18 cellular contexts compared by ENCODE assay signal in the genomic region with DNA sequence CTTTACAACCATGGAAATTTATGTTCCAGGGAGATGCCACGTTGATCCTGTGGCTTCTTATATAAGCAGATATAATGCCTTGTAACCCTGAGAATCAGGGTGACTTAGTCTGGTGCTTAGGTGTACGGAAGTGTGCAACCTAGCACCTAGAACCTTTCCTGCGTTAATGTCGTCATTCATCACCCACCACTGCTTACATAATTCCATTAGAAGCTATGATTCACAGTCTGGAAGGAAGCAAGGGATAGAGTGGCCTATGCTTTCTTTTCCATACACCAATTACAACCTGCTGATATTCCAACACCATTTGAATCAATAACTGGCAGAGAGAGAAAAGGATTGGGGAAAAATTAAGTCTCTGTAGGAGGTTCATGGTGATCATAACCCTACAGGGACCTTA. TPM values are rescaled to one million over a fixed set of nuclear protein-coding genes. Genes with fewer than 3 reads are reported as not detected.
DNase-seq lines count a peak whose midpoint lies in the region; ATAC-seq, FAIRE-seq and TF ChIP-seq lines count a peak whose summit lies in the region.
"Had no signal": no experiment of that assay in that cellular context is flagged by ENCODE, and none has a peak within 500 bp of the region (broad histone marks: within the 10 kb centered on the region; RNA-seq: fewer than 3 reads in every experiment).

No MANE protein-coding gene starts in this region.

- WGBS in SK-N-SH (ENCODE audit: low lambda C conversion rate) = 36% methylated on average over 4 of the region's 4 CpGs
- WGBS in prostate gland = 93% methylated on average over 4 of the region's 4 CpGs

- DNase-seq in NCI-H146 (lab: John Stamatoyannopoulos, UW) = peak; percentile 5
- no peak for DNase-seq in NCI-H146 treated with DMSO at 0.1 percent for 48 hours (lab: John Stamatoyannopoulos, UW; ENCODE audit: unreplicated experiment)
- DNase-seq in SK-N-SH = no peak
- DNase-seq in endothelial cell of umbilical vein (ENCODE audit: low read depth, low spot score) = peak; percentile 57
- no peak for DNase-seq in SW 1271 (lab: John Stamatoyannopoulos, UW)
- no peak for DNase-seq in prostate gland (ENCODE audit: low spot score)
- no peak for DNase-seq in stimulated activated naive CD4-positive, alpha-beta T cell treated with Interleukin-2 at 50 U/mL for 16 hours (lab: John Stamatoyannopoulos, UW)
- DNase-seq: GOT3, Karpas-422, NCI-H1436, NCI-H2227 treated with DMSO at 0.1 percent for 48 hours, NCI-H526 treated with DMSO at 0.1 percent for 48 hours, Right ventricle myocardium superior had no signal

- H3K27ac ChIP-seq in SK-N-SH (ENCODE audit: low read depth in 2 of 2, low read length in 1 of 2) (peak overlapping the region in 1 of 2 experiments; percentile 87; a peak in 2 of 4 replicates), endothelial cell of umbilical vein (ENCODE audit: insufficient read depth, low read depth, low read length) (no peak overlapping the region), prostate gland (no peak overlapping the region)
- H3K27ac ChIP-seq: 22Rv1 had no signal

- no peak for FAIRE-seq in endothelial cell of umbilical vein (lab: Jason Lieb, UNC)
- FAIRE-seq: HepG2 had no signal

- H3K4me3 ChIP-seq in SK-N-SH (ENCODE audit: low read depth in 2 of 2, low read length in 1 of 2) (no peak overlapping the region), endothelial cell of umbilical vein (replicated peaks in 1 of 3; ENCODE audit: insufficient read depth in 1 of 3, low read depth in 1 of 3, low read length in 3 of 3) (no peak overlapping the region), prostate gland (no peak overlapping the region)
- H3K4me3 ChIP-seq: BLaER1 treated with 17β-estradiol and CSF1 and Interleukin-3, amounts not matched to agents 10 nM and 100 nM had no signal

- TF ChIP-seq CTCF in SK-N-SH (IDR thresholded peaks at IDR 0.05) = no peak
- no peak for TF ChIP-seq CTCF in endothelial cell of umbilical vein (IDR thresholded peaks at IDR 0.05; ENCODE audit: extremely low read depth in 1 of 2, insufficient read depth in 1 of 2, low read depth in 1 of 2, low read length in 2 of 2)
- no peak for TF ChIP-seq CTCF in prostate gland (IDR thresholded peaks at IDR 0.05)

- TF ChIP-seq RAD21 in SK-N-SH (IDR thresholded peaks at IDR 0.05; ENCODE audit: low read length) = no peak

- H3K9ac ChIP-seq in SK-N-SH (no peak overlapping the region; the same call in 1 of the 2 replicates), endothelial cell of umbilical vein (replicated peaks; ENCODE audit: extremely low read depth, insufficient read depth, low read length) (no peak overlapping the region)
- H3K9ac ChIP-seq: BLaER1 treated with 17β-estradiol and CSF1 and Interleukin-3, amounts not matched to agents 10 nM and 100 nM had no signal

- no peaks in the 10 kb centered on the region for H3K9me3 ChIP-seq in SK-N-SH
- no peaks in the 10 kb centered on the region for H3K9me3 ChIP-seq in endothelial cell of umbilical vein (replicated peaks; ENCODE audit: control insufficient read depth, insufficient read depth, low read length)
- no peaks in the 10 kb centered on the region for H3K9me3 ChIP-seq in prostate gland

- dilution Hi-C loops in endothelial cell of umbilical vein (cut with MboI; ENCODE audit: extremely low pct_ligation_motif_present, low sequenced_read_pairs) = no loop called here

- H3K9me1 ChIP-seq in endothelial cell of umbilical vein (replicated peaks; ENCODE audit: control insufficient read depth, extremely low read depth, insufficient read depth, low read length) = no peaks in the 10 kb centered on the region

- intact Hi-C loops in endothelial cell of umbilical vein (cut with micrococcal nuclease) = no loop called here
- intact Hi-C loops in prostate gland (cut with DNase I) = no loop called here

- no peaks in the 10 kb centered on the region for H3K9me2 ChIP-seq in SK-N-SH

- TF ChIP-seq EP300 in SK-N-SH (IDR thresholded peaks at IDR 0.05; ENCODE audit: borderline replicate concordance in 1 of 2, low read depth in 1 of 2, low read length in 1 of 2) = no peak

- H3K27me3 ChIP-seq in SK-N-SH (ENCODE audit: insufficient read depth) (no peaks in the 10 kb centered on the region), endothelial cell of umbilical vein (ENCODE audit: control insufficient read depth in 2 of 2, insufficient read depth in 2 of 2, low read length in 2 of 2) (no peaks in the 10 kb centered on the region), prostate gland (replicated peaks; ENCODE audit: insufficient read depth) (no peaks in the 10 kb centered on the region)
- H3K27me3 ChIP-seq: BLaER1 treated with 17β-estradiol and CSF1 and Interleukin-3, amounts not matched to agents 10 nM and 100 nM had no signal

- H2AFZ ChIP-seq in SK-N-SH (ENCODE audit: low read depth) (no peak overlapping the region), endothelial cell of umbilical vein (ENCODE audit: low read depth, low read length) (no peak overlapping the region)

- 0 out of 2 replicates have a peak overlapping the region, but pooled peaks have one; percentile 59 for H3K4me2 ChIP-seq in SK-N-SH
- H3K4me2 ChIP-seq in endothelial cell of umbilical vein (ENCODE audit: insufficient read depth, low read length) = no peak overlapping the region

- TF ChIP-seq POLR2A in endothelial cell of umbilical vein (IDR thresholded peaks at IDR 0.05; ENCODE audit: low read depth, low read length) = no peak
- TF ChIP-seq POLR2A in prostate gland (IDR thresholded peaks at IDR 0.05) = no peak

- H3K4me1 ChIP-seq in SK-N-SH (ENCODE audit: control insufficient read depth in 1 of 2, insufficient read depth in 2 of 2, low read depth in 1 of 2, low read length in 1 of 2) = peaks cover 0 to 35% of the 10 kb centered on the region in 2 experiments; a peak in 2 of 4 replicates
- H3K4me1 ChIP-seq in endothelial cell of umbilical vein (ENCODE audit: control insufficient read depth, extremely low read depth, insufficient read depth, low read length) = peaks cover 35% of the 10 kb centered on the region
- H3K4me1 ChIP-seq in prostate gland (replicated peaks) = no peaks in the 10 kb centered on the region

- POLR2A ChIA-PET in SK-N-SH (lab: Yijun Ruan, JAX) = no interaction called here
- POLR2A ChIA-PET in endothelial cell of umbilical vein (lab: Charles Lee) = no interaction called here

- H4K20me1 ChIP-seq in SK-N-SH (ENCODE audit: insufficient read depth) = no peaks in the 10 kb centered on the region
- H4K20me1 ChIP-seq in endothelial cell of umbilical vein (replicated peaks; ENCODE audit: control insufficient read depth, extremely low read depth, insufficient read depth, low read length) = no peaks in the 10 kb centered on the region
- H4K20me1 ChIP-seq: BLaER1 treated with 17β-estradiol and CSF1 and Interleukin-3, amounts not matched to agents 10 nM and 100 nM had no signal

- H3K79me2 ChIP-seq in SK-N-SH (ENCODE audit: insufficient read depth) = no peaks in the 10 kb centered on the region
- H3K79me2 ChIP-seq in endothelial cell of umbilical vein (ENCODE audit: control insufficient read depth, insufficient read depth, low read length) = no peaks in the 10 kb centered on the region

- no peak for ATAC-seq in GM18502 (IDR thresholded peaks at IDR 0.05; ENCODE audit: poor library complexity, unreplicated experiment)
- ATAC-seq: HepG2 had no signal

- CTCF ChIA-PET in SK-N-SH (lab: Yijun Ruan, JAX) = interaction anchor here (1.3 kb wide), 1 partner anchor 12 kb away, joined by 3 read pairs; no protein-coding TSS in a partner anchor
- CTCF ChIA-PET in endothelial cell of umbilical vein (lab: Charles Lee) = interaction anchor here (1.4 to 1.9 kb wide), 2 partner anchors 11 to 15 kb away, joined by 4 to 6 read pairs; no protein-coding TSS in a partner anchor

- no TSS peak for BruUV-seq in endothelial cell of umbilical vein (replicated peaks; lab: Mats Ljungman, UMichigan)

- H3K36me3 ChIP-seq in SK-N-SH (replicated peaks in 1 of 2; ENCODE audit: control insufficient read depth in 1 of 2, insufficient read depth in 2 of 2, low read length in 1 of 2) (no peaks in the 10 kb centered on the region), endothelial cell of umbilical vein (ENCODE audit: control insufficient read depth in 2 of 2, extremely low read depth in 1 of 2, insufficient read depth in 2 of 2, low read length in 2 of 2) (no peaks in the 10 kb centered on the region), prostate gland (no peaks in the 10 kb centered on the region)
- H3K36me3 ChIP-seq: BLaER1 treated with 17β-estradiol and CSF1 and Interleukin-3, amounts not matched to agents 10 nM and 100 nM had no signal

- peaks cover 41% of the 10 kb centered on the region for H3F3A ChIP-seq in SK-N-SH (replicated peaks; ENCODE audit: insufficient read depth)

TF ChIP-seq in SK-N-SH, 30 proteins besides CTCF, POLR2A, EP300 and RAD21:
- TF ChIP-seq TAF1 (IDR thresholded peaks at IDR 0.05; ENCODE audit: borderline replicate concordance, low read depth, low read length) = no peak
- TF ChIP-seq FOSL2 (IDR thresholded peaks at IDR 0.05; ENCODE audit: borderline replicate concordance, low read depth) = 0 out of 2 replicates have a peak, but pooled peaks have one; percentile 10

TF ChIP-seq in endothelial cell of umbilical vein, 7 proteins besides CTCF, POLR2A, EP300 and RAD21 (continues in another document):
- TF ChIP-seq MAX (IDR thresholded peaks at IDR 0.05; ENCODE audit: insufficient read depth, insufficient read length) = no peak
- no peak for TF ChIP-seq EZH2 (IDR thresholded peaks at IDR 0.05; ENCODE audit: borderline replicate concordance, low read depth, low read length, severe bottlenecking)
- TF ChIP-seq POLR2AphosphoS5 (IDR thresholded peaks at IDR 0.05; ENCODE audit: insufficient read depth, low read depth, low read length) = no peak
- TF ChIP-seq MYC (IDR thresholded peaks at IDR 0.05; ENCODE audit: low read depth, low read length) = no peak
- TF ChIP-seq FOS (IDR thresholded peaks at IDR 0.05; ENCODE audit: borderline replicate concordance, insufficient read depth, low read length) = no peak
- TF ChIP-seq JUN (IDR thresholded peaks at IDR 0.05; ENCODE audit: borderline replicate concordance, insufficient read depth, insufficient read length, low read depth) = no peak

RNA-seq across cellular contexts. Expression of gene CXCL8, which starts 17.3 kb away (rescaled TPM):
- polyA plus RNA-seq in SK-N-SH (2012; rRNA removed) = 6.0 and 7.7 TPM in 2 replicates
- 6.9 and 7.8 TPM in 2 replicates for polyA plus RNA-seq in SK-N-SH (2012; cell fraction: cytosol; rRNA removed)
- polyA plus RNA-seq in SK-N-SH (2012; cell fraction: nucleus; rRNA removed) = 5.1 and 15.7 TPM in 2 replicates
- 5.2 and 12.6 TPM in 2 replicates for total RNA-seq in endothelial cell of umbilical vein
- 3.4 and 6.4 TPM in 2 replicates for polyA plus RNA-seq in endothelial cell of umbilical vein
- 13.7 and 15.1 TPM in 2 replicates for polyA plus RNA-seq in endothelial cell of umbilical vein (2011; cell fraction: cytosol; rRNA removed)
- 15.6 and 21.3 TPM in 2 replicates for polyA plus RNA-seq in endothelial cell of umbilical vein (2011; cell fraction: nucleus; rRNA removed)
- polyA plus RNA-seq in endothelial cell of umbilical vein (2012) = 35.7 and 56.4 TPM in 2 replicates
- 18.1 and 19.6 TPM in 2 replicates for polyA minus RNA-seq in endothelial cell of umbilical vein
- polyA minus RNA-seq in endothelial cell of umbilical vein (2011; cell fraction: cytosol; rRNA and poly(A)+ RNA removed) = 6.1 TPM
- 14.4 and 30.7 TPM in 2 replicates for polyA minus RNA-seq in endothelial cell of umbilical vein (2011; cell fraction: nucleus; rRNA and poly(A)+ RNA removed)
- total RNA-seq in prostate gland = 10 to 100 TPM in 1 of 2 donors, not detected in 1; 15.2 TPM
- total RNA-seq: OCI-LY7, Right ventricle myocardium superior had no signal

Comparison
In these comparisons a context has a peak if more than half of its experiments do, and no peak if none do; other contexts are left out.
1. DNase-seq: peak in NCI-H146 (single experiment) and endothelial cell of umbilical vein (single experiment); none in NCI-H146 treated with DMSO at 0.1 percent for 48 hours (single experiment), SK-N-SH (single experiment), SW 1271 (0 of 2), prostate gland (single experiment) and stimulated activated naive CD4-positive, alpha-beta T cell treated with Interleukin-2 at 50 U/mL for 16 hours (single experiment).